In genomic region chr13:19863323-19864017, GRCh38 we compare ENCODE assay signal across 8 cellular contexts. TPM values are rescaled to one million over a fixed set of nuclear protein-coding genes. Genes with fewer than 3 reads are reported as not detected.
DNase-seq lines count a peak whose midpoint lies in the region; ATAC-seq lines count a peak whose summit lies in the region.

ZMYM5 (minus strand) TSS chr13:19863649; CDS start chr13:19852180, 11,469 bp downstream.

- no peaks in the 10 kb centered on the region for H3K9me3 ChIP-seq in CD4-positive, alpha-beta memory T cell (ENCODE audit: control insufficient read depth in 1 of 2, low read length in 2 of 2)

- H3K27me3 Mint-ChIP-seq in CD4-positive, alpha-beta memory T cell = no peaks in the 10 kb centered on the region

- CTCF ChIA-PET in CD4-positive, alpha-beta memory T cell (lab: Charles Lee; ENCODE audit: partially characterized antibody) = interaction anchor here (1.0 to 2.0 kb wide), 9 partner anchors 10 to 231 kb away, joined by 3 to 10 read pairs (median 3); no protein-coding TSS in a partner anchor

- intact Hi-C loops in CD4-positive, alpha-beta memory T cell (cut with micrococcal nuclease) = loop anchor here (1.0 to 5.0 kb wide), 6 partner anchors 81 to 909 kb away; partner anchors contain the start of genes EEF1AKMT1, MPHOSPH8, PSPC1 and ZMYM2

- H3K36me3 ChIP-seq in CD4-positive, alpha-beta memory T cell (ENCODE audit: insufficient read depth, low read length) = no peaks in the 10 kb centered on the region

- H3K27ac Mint-ChIP-seq in CD4-positive, alpha-beta memory T cell = peak within 1 kb of the TSS; percentile 90 to 98 (median 96)

- POLR2A ChIA-PET in CD4-positive, alpha-beta memory T cell (lab: Charles Lee; ENCODE audit: partially characterized antibody) = interaction anchor here (0.6 to 5.3 kb wide), 24 partner anchors 11 to 1740 kb away, joined by 3 to 82 read pairs (median 4); partner anchors contain the start of genes MICU2, MPHOSPH8, PSPC1 and XPO4

- peak; percentile 90 to 95 (median 92) for DNase-seq in CD4-positive, alpha-beta memory T cell
- DNase-seq in HPDE6-E6E7 (ENCODE audit: extremely low spot score) (peak; percentile 66), NK-92 (lab: John Stamatoyannopoulos, UW; ENCODE audit: unreplicated experiment) (peak; percentile 78), lung microvascular endothelial cell (ENCODE audit: low read depth in 2 of 2) (peak; percentile 100)
- DNase-seq in activated CD8-positive, alpha-beta memory T cell treated with anti-CD3 and anti-CD28 coated beads for 1 hour (ENCODE audit: extremely low read depth in 1 of 2, low read depth in 1 of 2) = peak; percentile 89 to 91
- peak; percentile 90 for DNase-seq in effector CD8-positive, alpha-beta T cell (lab: John Stamatoyannopoulos, UW)
- DNase-seq in stimulated activated CD4-positive, alpha-beta T cell treated with anti-CD3 and anti-CD28 coated beads, TNF-alpha, amount 100 ng/mL, for 48 hours (ENCODE audit: low read depth in 3 of 3) = peak; percentile 89 to 95 (median 93)

- H3K4me3 ChIP-seq in CD4-positive, alpha-beta memory T cell (ENCODE audit: low read length in 2 of 2) = peak within 1 kb of the TSS; percentile 61 to 96

- peak; percentile 82 for ATAC-seq in GM19463 (IDR thresholded peaks at IDR 0.05; ENCODE audit: unreplicated experiment)

- peaks cover 7 to 25% of the 10 kb centered on the region in 2 donors for H3K36me3 Mint-ChIP-seq in CD4-positive, alpha-beta memory T cell

- peaks cover 33% of the 10 kb centered on the region for H3K4me1 ChIP-seq in CD4-positive, alpha-beta memory T cell (ENCODE audit: insufficient read depth, low read length)

- no peaks in the 10 kb centered on the region for H3K27me3 ChIP-seq in CD4-positive, alpha-beta memory T cell (ENCODE audit: insufficient read depth, low read length)

- peaks cover 23 to 47% (median 35%) of the 10 kb centered on the region in 4 donors for H3K4me1 Mint-ChIP-seq in CD4-positive, alpha-beta memory T cell

- no peaks in the 10 kb centered on the region for H3K9me3 Mint-ChIP-seq in CD4-positive, alpha-beta memory T cell

- H3K4me3 Mint-ChIP-seq in CD4-positive, alpha-beta memory T cell = peak within 1 kb of the TSS; percentile 96 to 99 (median 98)

- H3K27ac ChIP-seq in CD4-positive, alpha-beta memory T cell (ENCODE audit: low read depth, low read length) = peak within 1 kb of the TSS; percentile 81

RNA-seq across cellular contexts. Expression of gene ZMYM5, which starts in this region (rescaled TPM):
- total RNA-seq in CD4-positive, alpha-beta memory T cell = 10 to 100 TPM; 25.1 to 25.5 TPM
- polyA plus RNA-seq in CD4-positive, alpha-beta memory T cell = 10 to 100 TPM; 20.3 to 24.6 TPM
- 8.3 and 8.5 TPM in 2 replicates for total RNA-seq in lung microvascular endothelial cell

Comparison
In these comparisons a context has a peak if more than half of its experiments do, and no peak if none do; other contexts are left out.
1. Peak in every context shown above with its lines: DNase-seq, ATAC-seq, H3K4me3 ChIP-seq and H3K27ac ChIP-seq.